Comparison of ENCODE assay signal across 10 cellular contexts in genomic region chr14:22547309-22547947, GRCh38. TPM values are rescaled to one million over a fixed set of nuclear protein-coding genes. Genes with fewer than 3 reads are reported as not detected.
A peak's percentile ranks its signal among the peaks of the same experiment; 100 is the strongest.
DNase-seq lines count a peak whose midpoint lies in the region; ATAC-seq and TF ChIP-seq lines count a peak whose summit lies in the region.
"Had no signal": no experiment of that assay in that cellular context is flagged by ENCODE, and none has a peak within 500 bp of the region (broad histone marks: within the 10 kb centered on the region; RNA-seq: fewer than 3 reads in every experiment).

No MANE protein-coding gene starts in this region.

- intact Hi-C loops in adrenal gland (cut with DNase I), result no loop called here

- peaks cover 99% of the 10 kb centered on the region for H3K36me3 Mint-ChIP-seq in activated T-cell treated with anti-CD3 and anti-CD28 coated beads, Interleukin-2, amount 50 U/mL, for 24 hours (ENCODE audit: low read depth)
- H3K36me3 Mint-ChIP-seq in stimulated activated memory B cell treated with anti-CD40 and anti-IgM and Interleukin-4, amounts not matched to agents 10 μg/mL and 1 μg/mL and 100 μg/mL, for 72 hours, result peaks cover 34% of the 10 kb centered on the region

- H3K27ac Mint-ChIP-seq in activated T-cell treated with anti-CD3 and anti-CD28 coated beads, Interleukin-2, amount 50 U/mL, for 24 hours, result peak overlapping the region; percentile 97
- H3K27ac Mint-ChIP-seq in stimulated activated memory B cell treated with anti-CD40 and anti-IgM and Interleukin-4, amounts not matched to agents 10 μg/mL and 1 μg/mL and 100 μg/mL, for 72 hours, result peak overlapping the region; percentile 98

- ATAC-seq in stimulated activated memory B cell treated with anti-CD40 and anti-IgM and Interleukin-4, amounts not matched to agents 10 μg/mL and 1 μg/mL and 100 μg/mL, for 72 hours, result no peak
- ATAC-seq in HG02981 (IDR thresholded peaks at IDR 0.05; ENCODE audit: unreplicated experiment) (no peak), GM18909 (IDR thresholded peaks at IDR 0.05; ENCODE audit: poor library complexity, unreplicated experiment) (no peak)
- ATAC-seq: A549 had no signal

- H3K27ac ChIP-seq in right atrium auricular region (peak overlapping the region; percentile 66 to 70), adrenal gland (peak overlapping the region in 1 of 5 donors; percentile 41)
- H3K27ac ChIP-seq: A549 had no signal

- H3K4me3 Mint-ChIP-seq in activated T-cell treated with anti-CD3 and anti-CD28 coated beads, Interleukin-2, amount 50 U/mL, for 24 hours, result peak overlapping the region; percentile 69
- no peak overlapping the region for H3K4me3 Mint-ChIP-seq in stimulated activated memory B cell treated with anti-CD40 and anti-IgM and Interleukin-4, amounts not matched to agents 10 μg/mL and 1 μg/mL and 100 μg/mL, for 72 hours

- peaks cover 0 to 36% of the 10 kb centered on the region in 2 donors for H3K4me1 ChIP-seq in right atrium auricular region
- H3K4me1 ChIP-seq in adrenal gland (replicated peaks in 1 of 2), result peaks cover 8 to 23% of the 10 kb centered on the region in 2 donors
- H3K4me1 ChIP-seq: A549 had no signal

- peaks cover 4% of the 10 kb centered on the region for H3K36me3 ChIP-seq in right atrium auricular region
- no peaks in the 10 kb centered on the region for H3K36me3 ChIP-seq in adrenal gland (replicated peaks in 1 of 2)

- whole genome bisulfite sequencing in adrenal gland, 4 donors, result 67 to 78% (median 76%) methylated on average over 5 to 9 of the region's 9 CpGs

- no peaks in the 10 kb centered on the region for H3K27me3 Mint-ChIP-seq in activated T-cell treated with anti-CD3 and anti-CD28 coated beads, Interleukin-2, amount 50 U/mL, for 24 hours
- H3K27me3 Mint-ChIP-seq in stimulated activated memory B cell treated with anti-CD40 and anti-IgM and Interleukin-4, amounts not matched to agents 10 μg/mL and 1 μg/mL and 100 μg/mL, for 72 hours, result no peaks in the 10 kb centered on the region

- no peak overlapping the region for H3K4me3 ChIP-seq in right atrium auricular region
- H3K4me3 ChIP-seq in adrenal gland, result no peak overlapping the region
- H3K4me3 ChIP-seq: A549 had no signal

- peaks cover 96% of the 10 kb centered on the region for H3K4me1 Mint-ChIP-seq in activated T-cell treated with anti-CD3 and anti-CD28 coated beads, Interleukin-2, amount 50 U/mL, for 24 hours (ENCODE audit: low read depth)
- H3K4me1 Mint-ChIP-seq in stimulated activated memory B cell treated with anti-CD40 and anti-IgM and Interleukin-4, amounts not matched to agents 10 μg/mL and 1 μg/mL and 100 μg/mL, for 72 hours, result peaks cover 71% of the 10 kb centered on the region

- H3K9me3 Mint-ChIP-seq in activated T-cell treated with anti-CD3 and anti-CD28 coated beads, Interleukin-2, amount 50 U/mL, for 24 hours, result no peaks in the 10 kb centered on the region
- no peaks in the 10 kb centered on the region for H3K9me3 Mint-ChIP-seq in stimulated activated memory B cell treated with anti-CD40 and anti-IgM and Interleukin-4, amounts not matched to agents 10 μg/mL and 1 μg/mL and 100 μg/mL, for 72 hours

- DNase-seq in NCI-H82 (lab: John Stamatoyannopoulos, UW) (peak; percentile 17), NCI-H82 treated with DMSO at 0.1 percent for 48 hours (lab: John Stamatoyannopoulos, UW; ENCODE audit: unreplicated experiment) (no peak), right atrium auricular region (ENCODE audit: low spot score) (no peak), adrenal gland (no peak)
- peak; percentile 56 for DNase-seq in activated T-cell treated with anti-CD3 and anti-CD28 coated beads, Interleukin-2, amount 50 U/mL, for 24 hours
- DNase-seq: NCI-H1930 had no signal

- H3K27me3 ChIP-seq in right atrium auricular region (no peaks in the 10 kb centered on the region), adrenal gland (no peaks in the 10 kb centered on the region)

- no peak for TF ChIP-seq POLR2A in adrenal gland (IDR thresholded peaks at IDR 0.05)

- TF ChIP-seq CTCF in right atrium auricular region (IDR thresholded peaks at IDR 0.05) (no peak), adrenal gland (IDR thresholded peaks at IDR 0.05) (no peak)

- H3K9me3 ChIP-seq in right atrium auricular region (no peaks in the 10 kb centered on the region), adrenal gland (replicated peaks in 1 of 3) (no peaks in the 10 kb centered on the region)
- H3K9me3 ChIP-seq: A549 had no signal

RNA-seq across cellular contexts. Expression of gene DAD1, which starts 41.6 kb away (rescaled TPM):
- total RNA-seq in right atrium auricular region (100 to 1,000 TPM; 250 to 251 TPM), adrenal gland (100 to 1,000 TPM; 203 to 382 (median 291) TPM)
- polyA plus RNA-seq in adrenal gland, result 100 to 1,000 TPM in 2 of 3 donors, 10 to 100 TPM in 1; 91.8 to 537 (median 190) TPM

RNA-seq across cellular contexts. Expression of gene ABHD4, which starts 50.7 kb away (rescaled TPM):
- total RNA-seq in right atrium auricular region (10 to 100 TPM; 20.9 to 25.4 TPM), adrenal gland (10 to 100 TPM; 21.4 to 93.4 (median 48.8) TPM)
- polyA plus RNA-seq in adrenal gland, result 10 to 100 TPM; 23.3 to 44.5 (median 41.8) TPM

Comparison
In these comparisons a context has a peak if more than half of its experiments do, and no peak if none do; other contexts are left out.
1. DNase-seq: peak in NCI-H82 (single experiment) and activated T-cell treated with anti-CD3 and anti-CD28 coated beads, Interleukin-2, amount 50 U/mL, for 24 hours (single experiment); none in NCI-H82 treated with DMSO at 0.1 percent for 48 hours (single experiment), right atrium auricular region (single experiment) and adrenal gland (0 of 7).